ENCODE assay signal across 22 cellular contexts in the genomic region with DNA sequence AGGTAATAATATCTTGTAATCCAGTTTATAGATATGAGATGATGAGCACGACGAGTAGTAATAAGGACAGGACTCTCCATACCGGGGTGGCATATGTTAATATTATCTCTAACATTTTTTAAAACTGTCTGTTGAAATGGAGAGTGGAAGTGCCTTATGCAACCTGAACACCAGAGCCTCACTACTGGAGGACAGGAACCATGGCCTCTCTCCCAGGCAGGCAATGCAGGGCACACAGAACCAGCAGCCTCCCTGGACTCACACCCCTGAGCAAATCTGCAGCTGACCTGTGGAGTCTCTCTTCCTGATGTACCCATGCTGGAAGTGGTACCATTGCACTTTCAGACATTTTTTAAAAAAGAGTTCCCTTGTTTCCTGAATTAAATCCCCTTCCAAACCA. TPM values are rescaled to one million over a fixed set of nuclear protein-coding genes. Genes with fewer than 3 reads are reported as not detected.
DNase-seq lines count a peak whose midpoint lies in the region; ATAC-seq and TF ChIP-seq lines count a peak whose summit lies in the region.
"Had no signal": no experiment of that assay in that cellular context is flagged by ENCODE, and none has a peak within 500 bp of the region (broad histone marks: within the 10 kb centered on the region; RNA-seq: fewer than 3 reads in every experiment).

No MANE protein-coding gene starts in this region.

- ATAC-seq in HG02588 (IDR thresholded peaks at IDR 0.05; ENCODE audit: unreplicated experiment), result no peak
- ATAC-seq: activated naive CD8-positive, alpha-beta T cell treated with anti-CD3 and anti-CD28 coated beads, Interleukin-2, amount 50 U/mL, for 24 hours; body of pancreas; CD8-positive, alpha-beta T cell had no signal

- H3K36me3 ChIP-seq in thyroid gland, result no peaks in the 10 kb centered on the region
- H3K36me3 ChIP-seq: right lobe of liver had no signal

- no peak for TF ChIP-seq POLR2A in thyroid gland (IDR thresholded peaks at IDR 0.05)

- peak; percentile 61 for DNase-seq in SIG-M5 treated with dmso at 0.1 percent for 504 hours (lab: John Stamatoyannopoulos, UW; ENCODE audit: unreplicated experiment)
- DNase-seq in SIG-M5 (lab: John Stamatoyannopoulos, UW), result no peak
- peak; percentile 20 for DNase-seq in NOMO-1 treated with DMSO at 0.1 percent for 48 hours (lab: John Stamatoyannopoulos, UW; ENCODE audit: unreplicated experiment)
- DNase-seq in islet precursor cell, result peak; percentile 49
- DNase-seq in thyroid gland, result no peak
- no peak for DNase-seq in COR-L47 (lab: John Stamatoyannopoulos, UW)
- DNase-seq in occipital lobe (lab: John Stamatoyannopoulos, UW), result no peak
- DNase-seq: 8988T; activated CD4-positive, alpha-beta T cell treated with anti-CD3 and anti-CD28 coated beads for 4 hours; activated naive CD8-positive, alpha-beta T cell treated with anti-CD3 and anti-CD28 coated beads, Interleukin-2, amount 50 U/mL, for 24 hours; CD8-positive, alpha-beta T cell; cerebellar nuclear complex; GOT3; hypothalamus; NCI-H1105 treated with DMSO at 0.1 percent for 48 hours; NCI-H1930; NCI-H526; stimulated activated CD4-positive, alpha-beta T cell treated with anti-CD3 and anti-CD28 coated beads, Interleukin-12 subunit alpha, Interleukin-12 subunit beta, amount 100 ng/mL, for 4 hours; stimulated activated CD4-positive, alpha-beta T cell treated with anti-CD3 and anti-CD28 coated beads, Interleukin-4, amount 100 ng/mL, for 1 hour had no signal

- H3K4me3 ChIP-seq in thyroid gland (replicated peaks in 1 of 3), result no peak overlapping the region
- H3K4me3 ChIP-seq: body of pancreas, right lobe of liver had no signal

- WGBS in thyroid gland, 2 donors, result 97 to 98% methylated on average over 3 of the region's 3 CpGs

- H3K9me3 ChIP-seq in thyroid gland, result no peaks in the 10 kb centered on the region
- H3K9me3 ChIP-seq: body of pancreas, right lobe of liver had no signal

- no peak for TF ChIP-seq CTCF in thyroid gland (IDR thresholded peaks at IDR 0.05)

- no peaks in the 10 kb centered on the region for H3K27me3 ChIP-seq in thyroid gland
- H3K27me3 ChIP-seq: body of pancreas, right lobe of liver had no signal

- H3K4me1 ChIP-seq in thyroid gland, result peaks cover 0 to 12% of the 10 kb centered on the region in 2 donors
- H3K4me1 ChIP-seq: body of pancreas had no signal

- H3K27ac ChIP-seq in thyroid gland, result peak overlapping the region; percentile 15 to 21 (median 15)
- H3K27ac ChIP-seq: body of pancreas had no signal

- intact Hi-C loops in thyroid gland (cut with DNase I), result no loop called here

RNA-seq across cellular contexts. Expression of a gene that starts 55.2 kb away (rescaled TPM):
- total RNA-seq in thyroid gland, result 10 to 100 TPM in 3 of 4 donors, 1 to 10 TPM in 1; 9.5 to 20.2 (median 12.8) TPM
- total RNA-seq in occipital lobe, result 5.9 TPM

Comparison
In these comparisons a context has a peak if more than half of its experiments do, and no peak if none do; other contexts are left out.
1. DNase-seq: peak in SIG-M5 treated with dmso at 0.1 percent for 504 hours (single experiment), NOMO-1 treated with DMSO at 0.1 percent for 48 hours (single experiment) and islet precursor cell (single experiment); none in SIG-M5 (single experiment), thyroid gland (0 of 2), COR-L47 (single experiment) and occipital lobe (single experiment).